17 cellular contexts compared by ENCODE assay signal in the genomic region with DNA sequence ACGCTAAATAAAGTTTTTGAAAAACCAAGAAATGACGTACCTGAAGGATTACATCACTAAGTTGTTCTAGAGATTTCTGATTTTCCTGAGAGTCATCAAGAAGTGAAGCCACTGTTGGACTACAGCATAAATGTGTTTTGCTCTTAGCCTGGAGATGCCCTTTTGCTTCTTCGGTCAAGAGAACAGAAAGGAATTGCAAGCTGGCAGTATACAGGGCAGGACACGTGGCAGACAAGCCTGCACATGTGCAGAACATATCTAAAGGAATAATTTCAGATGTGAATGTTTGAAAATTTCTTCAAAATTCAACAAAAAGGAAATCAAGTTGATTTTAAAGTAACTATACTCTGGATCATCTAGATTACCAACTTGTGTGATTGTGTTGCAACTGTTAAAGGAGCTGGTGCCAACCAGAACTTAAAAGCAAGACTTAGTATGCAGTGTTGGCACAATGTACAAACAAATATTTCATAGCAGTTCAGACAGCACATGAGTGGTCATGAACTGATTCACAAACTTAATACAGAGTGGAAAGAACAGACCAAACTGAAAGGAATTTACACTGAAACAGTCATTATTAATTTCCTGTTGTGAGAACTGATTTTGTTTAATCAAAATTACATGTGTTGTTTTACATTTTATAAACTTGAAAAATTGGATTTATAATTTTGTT.
DNase-seq lines count a peak whose midpoint lies in the region; TF ChIP-seq lines count a peak whose summit lies in the region.
"Had no signal": no experiment of that assay in that cellular context is flagged by ENCODE, and none has a peak within 500 bp of the region (broad histone marks: within the 10 kb centered on the region; RNA-seq: fewer than 3 reads in every experiment).

No MANE protein-coding gene starts in this region.

- no peak overlapping the region for H2BK120ac ChIP-seq in mesendoderm (ENCODE audit: low read depth, low read length)

- H3K27me3 ChIP-seq in mesendoderm (ENCODE audit: insufficient read depth, low read length, poor library complexity) = peaks cover 1% of the 10 kb centered on the region

- H2BK15ac ChIP-seq in mesendoderm (replicated peaks; ENCODE audit: low read depth) = no peak overlapping the region

- H3K4me3 ChIP-seq in mesendoderm (ENCODE audit: low read length) = no peak overlapping the region
- H3K4me3 ChIP-seq in lower leg skin (ENCODE audit: low read depth, poor library complexity, severe bottlenecking) = no peak overlapping the region

- H4K5ac ChIP-seq in mesendoderm (ENCODE audit: low read length) = no peak overlapping the region

- H3K23ac ChIP-seq in mesendoderm (ENCODE audit: low read length) = no peak overlapping the region

- intact Hi-C loops in lower leg skin (cut with DNase I; ENCODE audit: low total_unique reads) = no loop called here

- no peak for TF ChIP-seq POLR2A in lower leg skin (IDR thresholded peaks at IDR 0.05)

- DNase-seq in EH (ENCODE audit: low read depth) (peak; percentile 64), NCI-H226 (peak; percentile 18), epithelial cell of prostate (ENCODE audit: low read depth, low spot score) (peak; percentile 36), mesendoderm (no peak), lower leg skin (ENCODE audit: low spot score in 2 of 2) (no peak), putamen (ENCODE audit: low spot score) (no peak), cerebellum (ENCODE audit: low spot score) (no peak), COR-L47 (lab: John Stamatoyannopoulos, UW) (no peak)
- DNase-seq: activated T-cell treated with anti-CD3 and anti-CD28 coated beads, Interleukin-2, amount 50 U/mL, for 24 hours; anterior cingulate cortex; CD4-positive, alpha-beta T cell; GOT3; islet precursor cell; NCI-H187; NCI-H82; stimulated activated CD4-positive, alpha-beta T cell treated with anti-CD3 and anti-CD28 coated beads, Interleukin-1b, Interleukin-23, amount 100 ng/mL, for 48 hours; stimulated activated naive CD4-positive, alpha-beta T cell treated with Interleukin-2 at 50 U/mL for 16 hours had no signal

- H3K4me2 ChIP-seq in mesendoderm (ENCODE audit: low read length) = no peak overlapping the region

- H3K79me1 ChIP-seq in mesendoderm (ENCODE audit: low read length) = no peaks in the 10 kb centered on the region

- peaks cover 2% of the 10 kb centered on the region for H3K4me1 ChIP-seq in mesendoderm (ENCODE audit: control insufficient read depth, low read depth, low read length)

- H3K9ac ChIP-seq in mesendoderm (ENCODE audit: low read length) = no peak overlapping the region

- H2BK5ac ChIP-seq in mesendoderm (ENCODE audit: low read length) = no peak overlapping the region

- H4K8ac ChIP-seq in mesendoderm (ENCODE audit: low read depth, low read length) = peak overlapping the region; percentile 28

- H3K56ac ChIP-seq in mesendoderm (ENCODE audit: low read length) = no peak overlapping the region

- no peak overlapping the region for H3K18ac ChIP-seq in mesendoderm (ENCODE audit: low read length)

- H2AK5ac ChIP-seq in mesendoderm (ENCODE audit: low read length) = no peak overlapping the region

- no peak overlapping the region for H3K4ac ChIP-seq in mesendoderm (ENCODE audit: low read depth, low read length)

- no peaks in the 10 kb centered on the region for H3K79me2 ChIP-seq in mesendoderm (ENCODE audit: control insufficient read depth, insufficient read depth, low read length)

- TF ChIP-seq CTCF in lower leg skin (IDR thresholded peaks at IDR 0.05) = no peak

- WGBS in mesendoderm (ENCODE audit: extremely low coverage, insufficient coverage, low lambda C conversion rate) = no CpG with 5 or more reads among the region's 4 CpGs
- WGBS in lower leg skin, 2 donors = 58 to 63% methylated on average over 4 of the region's 4 CpGs

- H3K27ac ChIP-seq in epithelial cell of prostate = peak overlapping the region; percentile 93
- H3K27ac ChIP-seq in mesendoderm (ENCODE audit: low read depth, low read length) = no peak overlapping the region

- no peaks in the 10 kb centered on the region for H3K36me3 ChIP-seq in mesendoderm (ENCODE audit: control insufficient read depth, insufficient read depth, low read length)

Comparison
In these comparisons a context has a peak if more than half of its experiments do, and no peak if none do; other contexts are left out.
1. DNase-seq: peak in EH (single experiment), NCI-H226 (single experiment) and epithelial cell of prostate (single experiment); none in mesendoderm (single experiment), lower leg skin (0 of 2), putamen (single experiment), cerebellum (single experiment) and COR-L47 (single experiment).